ENCODE assay signal across 7 cellular contexts in genomic region chr18:58541789-58542425, GRCh38.
DNase-seq lines count a peak whose midpoint lies in the region; ATAC-seq and TF ChIP-seq lines count a peak whose summit lies in the region.

No MANE protein-coding gene starts in this region.

- no peaks in the 10 kb centered on the region for H3K36me3 ChIP-seq in upper lobe of left lung

- no peak overlapping the region for H3K4me3 ChIP-seq in upper lobe of left lung

- peaks cover 0 to 9% (median 5%) of the 10 kb centered on the region in 4 donors for H3K4me1 ChIP-seq in upper lobe of left lung

- TF ChIP-seq POLR2A in upper lobe of left lung (IDR thresholded peaks at IDR 0.05): no peak

- TF ChIP-seq CTCF in upper lobe of left lung (IDR thresholded peaks at IDR 0.05): no peak

- DNase-seq in NCI-H460 (ENCODE audit: extremely low read depth, low read depth) (peak; percentile 32), islet precursor cell (peak; percentile 89), upper lobe of left lung (peak in 1 of 2 donors; percentile 64), middle frontal gyrus (ENCODE audit: extremely low spot score, low spot score) (no peak)
- DNase-seq in activated effector memory CD4-positive, alpha-beta T cell treated with anti-CD3 and anti-CD28 coated beads, Interleukin-2, amount 50 U/mL, for 16 hours: peak; percentile 79

- ATAC-seq in GM18517 (IDR thresholded peaks at IDR 0.05; ENCODE audit: unreplicated experiment) (peak; percentile 51), HG02642 (IDR thresholded peaks at IDR 0.05; ENCODE audit: poor library complexity, unreplicated experiment) (peak; percentile 49), upper lobe of left lung (ENCODE audit: low FRiP score in 2 of 2) (peak; percentile 53 to 60)

- H3K27me3 ChIP-seq in upper lobe of left lung: no peaks in the 10 kb centered on the region

- peak overlapping the region in 3 of 4 donors; percentile 20 to 57 (median 42) for H3K27ac ChIP-seq in upper lobe of left lung

- WGBS in upper lobe of left lung, 2 donors: 44 to 57% methylated on average over 6 of the region's 6 CpGs

- no peak for TF ChIP-seq EP300 in upper lobe of left lung (IDR thresholded peaks at IDR 0.05)

- H3K9me3 ChIP-seq in upper lobe of left lung: no peaks in the 10 kb centered on the region
